ENCODE assay signal across 10 cellular contexts in genomic region chr19:20070691-20071090, GRCh38. TPM values are rescaled to one million over a fixed set of nuclear protein-coding genes. Genes with fewer than 3 reads are reported as not detected.
"Had no signal": no experiment of that assay in that cellular context is flagged by ENCODE, and none has a peak within 500 bp of the region (broad histone marks: within the 10 kb centered on the region; RNA-seq: fewer than 3 reads in every experiment).

No MANE protein-coding gene starts in this region.

- H3K27ac ChIP-seq: GM23248, HL-60 had no signal

- FAIRE-seq: HepG2 had no signal

- ATAC-seq: HCT116, HepG2 had no signal

- H3K4me3 Mint-ChIP-seq: HFFc6, IgD-negative memory B cell had no signal

- DNase-seq: GM23248, H7, HFFc6, KBM-7 had no signal

- H3K36me3 ChIP-seq: HAP-1 had no signal

- H3K9me3 ChIP-seq: HAP-1 had no signal

- H3K4me3 ChIP-seq: GM23248, HAP-1 had no signal

- H3K4me1 ChIP-seq: HAP-1 had no signal

- H3K9ac ChIP-seq: GM23248 had no signal

- H3K27ac Mint-ChIP-seq: HFFc6 had no signal

- H3K36me3 Mint-ChIP-seq: IgD-negative memory B cell had no signal

- H2AFZ ChIP-seq: GM23248 had no signal

- H3K4me1 Mint-ChIP-seq: IgD-negative memory B cell had no signal

RNA-seq across cellular contexts. Expression of gene ZNF90, which starts 7.1 kb away (rescaled TPM):
- total RNA-seq: HT1080 had no signal

RNA-seq across cellular contexts. Expression of gene ZNF682, which starts 31.4 kb away (rescaled TPM):
- total RNA-seq: HT1080 had no signal
